In the genomic region with DNA sequence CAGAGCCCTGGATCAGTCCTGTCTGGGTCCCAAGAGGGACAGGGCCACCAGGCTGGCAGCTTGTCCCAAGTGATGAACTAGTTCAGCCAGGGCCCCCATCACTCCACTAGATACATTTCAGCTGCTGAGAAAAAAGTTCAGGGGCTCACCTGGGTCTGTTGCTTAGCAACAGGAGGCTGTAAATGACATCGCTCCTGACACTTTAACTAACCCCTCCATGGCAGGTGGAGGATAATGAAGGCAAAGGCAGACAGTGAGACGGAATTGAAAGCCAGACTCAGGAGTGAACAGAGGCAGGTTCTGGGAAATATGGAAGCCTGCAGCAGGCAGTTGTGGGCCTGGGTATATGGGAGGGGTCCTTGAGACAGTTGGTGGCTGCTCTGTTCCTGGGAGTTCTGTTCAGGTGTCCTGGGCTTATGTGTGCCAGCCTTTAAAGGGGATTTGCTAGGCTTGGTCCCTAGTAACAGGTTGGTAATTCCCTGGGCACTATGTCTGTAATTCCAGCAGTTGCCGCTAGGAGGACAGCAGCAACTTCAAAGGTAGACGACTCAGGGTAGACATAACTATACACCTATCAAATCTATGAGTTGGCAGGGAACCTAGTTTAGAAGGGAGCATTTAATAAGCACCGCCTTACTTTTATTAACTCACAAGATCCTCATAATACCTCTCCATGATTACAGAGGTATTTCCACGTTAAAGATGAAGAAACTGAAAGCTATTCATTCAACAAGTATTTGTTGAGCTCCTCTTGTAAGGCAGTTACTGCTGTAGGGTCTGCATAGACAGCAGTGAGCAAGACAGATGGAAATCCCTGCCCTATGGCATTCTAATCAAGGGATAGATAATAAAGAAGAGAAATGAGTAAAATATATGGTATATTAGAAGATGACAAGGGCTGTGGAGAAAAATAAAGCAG, we compare ENCODE assay signal across 1 cellular context.
TF ChIP-seq lines count a peak whose summit lies in the region.

No MANE protein-coding gene starts in this region.

TF ChIP-seq in HepG2, 621 proteins besides CTCF, POLR2A, EP300 and RAD21 (continued from another document):
- TF ChIP-seq SALL1 (CRISPR knock-in tag; IDR thresholded peaks at IDR 0.05) (0 out of 2 replicates have a peak, but pooled peaks have one; percentile 25), FOXA3 (CRISPR knock-in tag; IDR thresholded peaks at IDR 0.05) (0 out of 2 replicates have a peak, but pooled peaks have one; percentile 14), MATR3 (CRISPR knock-in tag; IDR thresholded peaks at IDR 0.05) (no peak), KMT2A (CRISPR knock-in tag; IDR thresholded peaks at IDR 0.05) (0 out of 2 replicates have a peak, but pooled peaks have one; percentile 42), MTA1 (CRISPR knock-in tag; IDR thresholded peaks at IDR 0.05; ENCODE audit: borderline replicate concordance) (no peak), SPEN (CRISPR knock-in tag; IDR thresholded peaks at IDR 0.05; ENCODE audit: low read depth) (no peak), ZBTB7B (CRISPR knock-in tag; IDR thresholded peaks at IDR 0.05) (0 out of 2 replicates have a peak, but pooled peaks have one; percentile 27), POLR2AphosphoS5 (IDR thresholded peaks at IDR 0.05; ENCODE audit: low read depth, low read length) (no peak), MIXL1 (CRISPR knock-in tag; IDR thresholded peaks at IDR 0.05) (peak; percentile 50; the same call in 1 of the 2 replicates), NFYC (CRISPR knock-in tag; IDR thresholded peaks at IDR 0.05) (0 out of 2 replicates have a peak, but pooled peaks have one; percentile 13), SNAPC2 (CRISPR knock-in tag; IDR thresholded peaks at IDR 0.05) (no peak), ERF (CRISPR knock-in tag; IDR thresholded peaks at IDR 0.05) (0 out of 2 replicates have a peak, but pooled peaks have one; percentile 22), NFE2 (CRISPR knock-in tag; IDR thresholded peaks at IDR 0.05) (0 out of 2 replicates have a peak, but pooled peaks have one; percentile 18), SMC3 (IDR thresholded peaks at IDR 0.05; ENCODE audit: low read length) (peak; percentile 75)
- TF ChIP-seq, protein P1, sequence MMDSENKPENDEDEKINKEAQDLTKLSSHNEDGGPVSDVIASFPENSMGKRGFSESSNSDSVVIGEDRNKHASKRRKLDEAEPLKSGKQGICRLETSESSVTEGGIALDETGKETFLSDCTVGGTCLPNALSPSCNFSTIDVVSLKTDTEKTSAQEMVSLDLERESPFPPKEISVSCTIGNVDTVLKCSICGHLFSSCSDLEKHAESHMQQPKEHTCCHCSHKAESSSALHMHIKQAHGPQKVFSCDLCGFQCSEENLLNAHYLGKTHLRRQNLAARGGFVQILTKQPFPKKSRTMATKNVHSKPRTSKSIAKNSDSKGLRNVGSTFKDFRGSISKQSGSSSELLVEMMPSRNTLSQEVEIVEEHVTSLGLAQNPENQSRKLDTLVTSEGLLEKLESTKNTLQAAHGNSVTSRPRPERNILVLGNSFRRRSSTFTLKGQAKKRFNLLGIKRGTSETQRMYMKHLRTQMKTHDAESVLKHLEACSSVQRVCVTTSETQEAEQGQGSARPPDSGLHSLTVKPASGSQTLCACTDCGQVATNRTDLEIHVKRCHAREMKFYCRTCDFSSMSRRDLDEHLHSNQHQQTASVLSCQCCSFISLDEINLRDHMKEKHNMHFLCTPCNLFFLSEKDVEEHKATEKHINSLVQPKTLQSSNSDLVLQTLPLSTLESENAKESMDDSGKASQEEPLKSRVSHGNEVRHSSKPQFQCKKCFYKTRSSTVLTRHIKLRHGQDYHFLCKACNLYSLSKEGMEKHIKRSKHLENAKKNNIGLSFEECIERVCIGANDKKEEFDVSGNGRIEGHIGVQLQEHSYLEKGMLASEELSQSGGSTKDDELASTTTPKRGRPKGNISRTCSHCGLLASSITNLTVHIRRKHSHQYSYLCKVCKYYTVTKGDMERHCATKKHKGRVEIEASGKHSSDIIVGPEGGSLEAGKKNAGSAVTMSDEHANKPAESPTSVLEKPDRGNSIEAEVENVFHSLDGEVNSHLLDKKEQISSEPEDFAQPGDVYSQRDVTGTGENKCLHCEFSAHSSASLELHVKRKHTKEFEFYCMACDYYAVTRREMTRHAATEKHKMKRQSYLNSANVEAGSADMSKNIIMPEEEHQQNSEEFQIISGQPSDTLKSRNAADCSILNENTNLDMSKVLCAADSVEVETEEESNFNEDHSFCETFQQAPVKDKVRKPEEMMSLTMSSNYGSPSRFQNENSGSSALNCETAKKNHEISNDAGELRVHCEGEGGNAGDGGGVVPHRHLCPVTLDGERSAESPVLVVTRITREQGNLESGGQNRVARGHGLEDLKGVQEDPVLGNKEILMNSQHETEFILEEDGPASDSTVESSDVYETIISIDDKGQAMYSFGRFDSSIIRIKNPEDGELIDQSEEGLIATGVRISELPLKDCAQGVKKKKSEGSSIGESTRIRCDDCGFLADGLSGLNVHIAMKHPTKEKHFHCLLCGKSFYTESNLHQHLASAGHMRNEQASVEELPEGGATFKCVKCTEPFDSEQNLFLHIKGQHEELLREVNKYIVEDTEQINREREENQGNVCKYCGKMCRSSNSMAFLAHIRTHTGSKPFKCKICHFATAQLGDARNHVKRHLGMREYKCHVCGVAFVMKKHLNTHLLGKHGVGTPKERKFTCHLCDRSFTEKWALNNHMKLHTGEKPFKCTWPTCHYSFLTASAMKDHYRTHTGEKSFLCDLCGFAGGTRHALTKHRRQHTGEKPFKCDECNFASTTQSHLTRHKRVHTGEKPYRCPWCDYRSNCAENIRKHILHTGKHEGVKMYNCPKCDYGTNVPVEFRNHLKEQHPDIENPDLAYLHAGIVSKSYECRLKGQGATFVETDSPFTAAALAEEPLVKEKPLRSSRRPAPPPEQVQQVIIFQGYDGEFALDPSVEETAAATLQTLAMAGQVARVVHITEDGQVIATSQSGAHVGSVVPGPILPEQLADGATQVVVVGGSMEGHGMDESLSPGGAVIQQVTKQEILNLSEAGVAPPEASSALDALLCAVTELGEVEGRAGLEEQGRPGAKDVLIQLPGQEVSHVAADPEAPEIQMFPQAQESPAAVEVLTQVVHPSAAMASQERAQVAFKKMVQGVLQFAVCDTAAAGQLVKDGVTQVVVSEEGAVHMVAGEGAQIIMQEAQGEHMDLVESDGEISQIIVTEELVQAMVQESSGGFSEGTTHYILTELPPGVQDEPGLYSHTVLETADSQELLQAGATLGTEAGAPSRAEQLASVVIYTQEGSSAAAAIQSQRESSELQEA (CRISPR knock-in tag; IDR thresholded peaks at IDR 0.05; ENCODE audit: not compliant biosample characterization) = peak; percentile 42
- TF ChIP-seq, protein P2, sequence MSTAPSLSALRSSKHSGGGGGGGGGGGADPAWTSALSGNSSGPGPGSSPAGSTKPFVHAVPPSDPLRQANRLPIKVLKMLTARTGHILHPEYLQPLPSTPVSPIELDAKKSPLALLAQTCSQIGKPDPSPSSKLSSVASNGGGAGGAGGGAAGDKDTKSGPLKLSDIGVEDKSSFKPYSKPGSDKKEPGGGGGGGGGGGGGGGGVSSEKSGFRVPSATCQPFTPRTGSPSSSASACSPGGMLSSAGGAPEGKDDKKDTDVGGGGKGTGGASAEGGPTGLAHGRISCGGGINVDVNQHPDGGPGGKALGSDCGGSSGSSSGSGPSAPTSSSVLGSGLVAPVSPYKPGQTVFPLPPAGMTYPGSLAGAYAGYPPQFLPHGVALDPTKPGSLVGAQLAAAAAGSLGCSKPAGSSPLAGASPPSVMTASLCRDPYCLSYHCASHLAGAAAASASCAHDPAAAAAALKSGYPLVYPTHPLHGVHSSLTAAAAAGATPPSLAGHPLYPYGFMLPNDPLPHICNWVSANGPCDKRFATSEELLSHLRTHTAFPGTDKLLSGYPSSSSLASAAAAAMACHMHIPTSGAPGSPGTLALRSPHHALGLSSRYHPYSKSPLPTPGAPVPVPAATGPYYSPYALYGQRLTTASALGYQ (CRISPR knock-in tag; IDR thresholded peaks at IDR 0.05) = no peak
